ENCODE assay signal across 8 cellular contexts in genomic region chr6:148501178-148501590, GRCh38.
DNase-seq lines count a peak whose midpoint lies in the region; ATAC-seq and TF ChIP-seq lines count a peak whose summit lies in the region.

No MANE protein-coding gene starts in this region.

- intact Hi-C loops in ascending aorta (cut with DNase I) (loop anchor here (5.0 kb wide), 1 partner anchor 94 kb away; no protein-coding TSS in a partner anchor), left ventricle myocardium superior (cut with micrococcal nuclease) (no loop called here)

- no peak overlapping the region for H3K9ac ChIP-seq in skeletal muscle tissue (ENCODE audit: low read depth in 1 of 3, low read length in 3 of 3)

- H3K4me1 ChIP-seq in ascending aorta (peaks cover 0 to 37% of the 10 kb centered on the region in 2 donors), skeletal muscle tissue (ENCODE audit: control insufficient read depth in 3 of 3, insufficient read depth in 3 of 3, low read length in 3 of 3) (peaks cover 9 to 18% (median 14%) of the 10 kb centered on the region in 3 donors)

- H3K9me3 ChIP-seq in ascending aorta (no peaks in the 10 kb centered on the region), skeletal muscle tissue (ENCODE audit: control insufficient read depth in 3 of 3, low read length in 3 of 3) (no peaks in the 10 kb centered on the region)

- no peak for TF ChIP-seq CTCF in ascending aorta (IDR thresholded peaks at IDR 0.05)

- ATAC-seq in left ventricle myocardium superior, result peak; percentile 81

- H3K27ac ChIP-seq in ascending aorta (peak overlapping the region; percentile 87 to 88), skeletal muscle tissue (ENCODE audit: low read depth, low read length) (peak overlapping the region; percentile 78)

- no peaks in the 10 kb centered on the region for H3K27me3 ChIP-seq in ascending aorta
- no peaks in the 10 kb centered on the region for H3K27me3 ChIP-seq in skeletal muscle tissue (ENCODE audit: control insufficient read depth in 3 of 3, insufficient read depth in 3 of 3, low read length in 3 of 3)

- peak overlapping the region in 1 of 2 donors; percentile 33 for H3K4me3 ChIP-seq in ascending aorta
- H3K4me3 ChIP-seq in skeletal muscle tissue (ENCODE audit: low read length in 3 of 3), result no peak overlapping the region

- H3K36me3 ChIP-seq in ascending aorta (no peaks in the 10 kb centered on the region), skeletal muscle tissue (ENCODE audit: control insufficient read depth in 3 of 3, insufficient read depth in 3 of 3, low read length in 3 of 3) (no peaks in the 10 kb centered on the region)

- DNase-seq in GOT3 (lab: John Stamatoyannopoulos, UW) (peak; percentile 34), ascending aorta (ENCODE audit: low spot score in 2 of 2) (peak in 1 of 2 donors; percentile 89), left ventricle myocardium superior (no peak), SKM-1 treated with dmso at 0.1 percent for 144 hours (lab: John Stamatoyannopoulos, UW; ENCODE audit: unreplicated experiment) (no peak), cerebellar cortex (ENCODE audit: low spot score) (no peak), NCI-H69 (lab: John Stamatoyannopoulos, UW) (no peak), SIG-M5 treated with dmso at 0.1 percent for 504 hours (lab: John Stamatoyannopoulos, UW; ENCODE audit: unreplicated experiment) (no peak)
